In genomic region chr17:5043524-5043923, GRCh38 we compare ENCODE assay signal across 1 cellular context.
TF ChIP-seq lines count a peak whose summit lies in the region.

No MANE protein-coding gene starts in this region.

TF ChIP-seq in K562, 482 proteins besides CTCF, POLR2A, EP300 and RAD21:
- no peak for TF ChIP-seq NRF1 (conservative IDR thresholded peaks at IDR 0.05 in 1 of 2, IDR thresholded peaks at IDR 0.05 in 1 of 2)
- TF ChIP-seq, protein P1, sequence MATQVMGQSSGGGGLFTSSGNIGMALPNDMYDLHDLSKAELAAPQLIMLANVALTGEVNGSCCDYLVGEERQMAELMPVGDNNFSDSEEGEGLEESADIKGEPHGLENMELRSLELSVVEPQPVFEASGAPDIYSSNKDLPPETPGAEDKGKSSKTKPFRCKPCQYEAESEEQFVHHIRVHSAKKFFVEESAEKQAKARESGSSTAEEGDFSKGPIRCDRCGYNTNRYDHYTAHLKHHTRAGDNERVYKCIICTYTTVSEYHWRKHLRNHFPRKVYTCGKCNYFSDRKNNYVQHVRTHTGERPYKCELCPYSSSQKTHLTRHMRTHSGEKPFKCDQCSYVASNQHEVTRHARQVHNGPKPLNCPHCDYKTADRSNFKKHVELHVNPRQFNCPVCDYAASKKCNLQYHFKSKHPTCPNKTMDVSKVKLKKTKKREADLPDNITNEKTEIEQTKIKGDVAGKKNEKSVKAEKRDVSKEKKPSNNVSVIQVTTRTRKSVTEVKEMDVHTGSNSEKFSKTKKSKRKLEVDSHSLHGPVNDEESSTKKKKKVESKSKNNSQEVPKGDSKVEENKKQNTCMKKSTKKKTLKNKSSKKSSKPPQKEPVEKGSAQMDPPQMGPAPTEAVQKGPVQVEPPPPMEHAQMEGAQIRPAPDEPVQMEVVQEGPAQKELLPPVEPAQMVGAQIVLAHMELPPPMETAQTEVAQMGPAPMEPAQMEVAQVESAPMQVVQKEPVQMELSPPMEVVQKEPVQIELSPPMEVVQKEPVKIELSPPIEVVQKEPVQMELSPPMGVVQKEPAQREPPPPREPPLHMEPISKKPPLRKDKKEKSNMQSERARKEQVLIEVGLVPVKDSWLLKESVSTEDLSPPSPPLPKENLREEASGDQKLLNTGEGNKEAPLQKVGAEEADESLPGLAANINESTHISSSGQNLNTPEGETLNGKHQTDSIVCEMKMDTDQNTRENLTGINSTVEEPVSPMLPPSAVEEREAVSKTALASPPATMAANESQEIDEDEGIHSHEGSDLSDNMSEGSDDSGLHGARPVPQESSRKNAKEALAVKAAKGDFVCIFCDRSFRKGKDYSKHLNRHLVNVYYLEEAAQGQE (CRISPR knock-in tag; IDR thresholded peaks at IDR 0.05; ENCODE audit: low read depth) = no peak
- TF ChIP-seq ZNF347 (CRISPR knock-in tag; IDR thresholded peaks at IDR 0.05; ENCODE audit: low read depth) = no peak
- no peak for TF ChIP-seq POLR3A (IDR thresholded peaks at IDR 0.05; ENCODE audit: borderline replicate concordance, extremely low read depth, insufficient read depth, insufficient read length)
- TF ChIP-seq, protein P2, sequence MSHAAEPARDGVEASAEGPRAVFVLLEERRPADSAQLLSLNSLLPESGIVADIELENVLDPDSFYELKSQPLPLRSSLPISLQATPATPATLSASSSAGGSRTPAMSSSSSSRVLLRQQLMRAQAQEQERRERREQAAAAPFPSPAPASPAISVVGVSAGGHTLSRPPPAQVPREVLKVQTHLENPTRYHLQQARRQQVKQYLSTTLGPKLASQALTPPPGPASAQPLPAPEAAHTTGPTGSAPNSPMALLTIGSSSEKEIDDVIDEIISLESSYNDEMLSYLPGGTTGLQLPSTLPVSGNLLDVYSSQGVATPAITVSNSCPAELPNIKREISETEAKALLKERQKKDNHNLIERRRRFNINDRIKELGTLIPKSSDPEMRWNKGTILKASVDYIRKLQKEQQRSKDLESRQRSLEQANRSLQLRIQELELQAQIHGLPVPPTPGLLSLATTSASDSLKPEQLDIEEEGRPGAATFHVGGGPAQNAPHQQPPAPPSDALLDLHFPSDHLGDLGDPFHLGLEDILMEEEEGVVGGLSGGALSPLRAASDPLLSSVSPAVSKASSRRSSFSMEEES (CRISPR knock-in tag; IDR thresholded peaks at IDR 0.05) = no peak
